In the genomic region with DNA sequence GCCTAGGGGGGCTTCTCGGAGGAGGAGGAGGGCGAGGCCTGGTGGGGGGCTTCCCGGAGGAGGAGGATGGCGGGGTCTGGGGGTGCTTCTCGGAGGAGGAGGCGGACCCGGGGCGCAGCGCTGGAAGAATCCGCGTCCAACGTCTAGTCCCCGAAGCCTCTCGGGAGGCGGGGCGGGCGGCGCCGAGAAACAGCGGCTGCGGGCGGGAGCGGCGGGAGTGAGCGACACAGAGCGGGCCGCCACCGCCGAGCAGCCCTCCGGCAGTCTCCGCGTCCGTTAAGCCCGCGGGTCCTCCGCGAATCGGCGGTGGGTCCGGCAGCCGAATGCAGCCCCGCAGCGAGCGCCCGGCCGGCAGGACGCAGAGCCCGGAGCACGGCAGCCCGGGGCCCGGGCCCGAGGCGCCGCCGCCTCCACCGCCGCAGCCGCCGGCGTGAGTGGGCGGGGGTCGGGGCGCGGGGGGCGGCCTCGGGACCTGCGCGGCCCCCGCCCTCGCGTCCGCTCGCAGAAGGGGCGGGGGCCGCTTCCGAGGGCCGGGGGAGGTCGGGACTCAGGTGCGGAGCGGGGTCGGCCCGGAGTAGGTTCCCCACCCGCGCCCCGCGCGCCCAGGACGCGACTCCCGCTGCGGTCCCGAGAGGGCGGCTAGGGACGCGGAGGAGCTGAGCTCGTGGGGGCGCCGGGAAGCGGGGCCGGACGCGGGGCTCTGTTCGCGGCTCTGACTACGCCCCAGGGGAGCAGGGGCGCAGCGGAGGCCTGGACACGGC, we compare ENCODE assay signal across 8 cellular contexts. TPM values are rescaled to one million over a fixed set of nuclear protein-coding genes. Genes with fewer than 3 reads are reported as not detected.
DNase-seq lines count a peak whose midpoint lies in the region; ATAC-seq and TF ChIP-seq lines count a peak whose summit lies in the region.

A gene (plus strand): TSS at position 214 of the 761 bp plus-strand sequence. CDS start 110 bp downstream, at position 324.

- no peak for TF ChIP-seq EP300 in tibial nerve (IDR thresholded peaks at IDR 0.05)

- DNase-seq in NK-92 treated with Interleukin-12 subunit alpha and Interleukin-12 subunit beta, amount 100 ng/mL, for 24 hours (lab: John Stamatoyannopoulos, UW), result peak; percentile 32
- DNase-seq in NK-92 (lab: John Stamatoyannopoulos, UW; ENCODE audit: unreplicated experiment) (no peak), SW480 (ENCODE audit: low spot score) (peak; percentile 64), Right ventricle myocardium inferior (ENCODE audit: missing footprints) (peak; percentile 93), tibial nerve (ENCODE audit: low spot score in 2 of 2) (peak; percentile 62 to 65)
- DNase-seq in activated naive CD4-positive, alpha-beta T cell treated with anti-CD3 and anti-CD28 coated beads, Interleukin-2, amount 50 U/mL, for 72 hours (ENCODE audit: low spot score in 2 of 2), result peak in 1 of 2 donors; percentile 89

- H3K36me3 Mint-ChIP-seq in activated naive CD4-positive, alpha-beta T cell treated with anti-CD3 and anti-CD28 coated beads, Interleukin-2, amount 50 U/mL, for 72 hours, result peaks cover 6 to 27% of the 10 kb centered on the region in 2 donors

- H3K79me2 ChIP-seq in parathyroid adenoma, result no peaks in the 10 kb centered on the region

- H3K27ac ChIP-seq in HUES6 (ENCODE audit: low read depth, low read length) (no peak within 1 kb of the TSS), parathyroid adenoma (no peak within 1 kb of the TSS), tibial nerve (peak within 1 kb of the TSS in 1 of 4 donors; percentile 64)

- H3K4me3 ChIP-seq in HUES6 (ENCODE audit: low read depth, low read length) (peak within 1 kb of the TSS; percentile 99), parathyroid adenoma (ENCODE audit: low read depth, low read length) (peak within 1 kb of the TSS; percentile 37), tibial nerve (peak within 1 kb of the TSS; percentile 48 to 100 (median 94))

- H3K9me3 Mint-ChIP-seq in activated naive CD4-positive, alpha-beta T cell treated with anti-CD3 and anti-CD28 coated beads, Interleukin-2, amount 50 U/mL, for 72 hours, result no peaks in the 10 kb centered on the region

- peak within 1 kb of the TSS; percentile 56 for H2AFZ ChIP-seq in parathyroid adenoma

- peak within 1 kb of the TSS; percentile 99 for H3K4me2 ChIP-seq in parathyroid adenoma (ENCODE audit: low read length)

- 0 to 1% methylated on average over 20 to 47 of the region's 108 CpGs for WGBS in tibial nerve, 2 donors

- peak; percentile 45 to 74 for ATAC-seq in activated naive CD4-positive, alpha-beta T cell treated with anti-CD3 and anti-CD28 coated beads, Interleukin-2, amount 50 U/mL, for 72 hours
- peak; percentile 58 for ATAC-seq in Right ventricle myocardium inferior

- H3K27ac Mint-ChIP-seq in activated naive CD4-positive, alpha-beta T cell treated with anti-CD3 and anti-CD28 coated beads, Interleukin-2, amount 50 U/mL, for 72 hours, result peak within 1 kb of the TSS in 1 of 2 donors; percentile 53

- no peaks in the 10 kb centered on the region for H3K9me3 ChIP-seq in HUES6 (ENCODE audit: control insufficient read depth, insufficient read depth, low read depth, low read length)
- H3K9me3 ChIP-seq in parathyroid adenoma (ENCODE audit: control insufficient read depth, low read length), result no peaks in the 10 kb centered on the region
- no peaks in the 10 kb centered on the region for H3K9me3 ChIP-seq in tibial nerve

- H3K9ac ChIP-seq in HUES6 (ENCODE audit: low read length) (peak within 1 kb of the TSS; percentile 39), parathyroid adenoma (no peak within 1 kb of the TSS)

- no peak for TF ChIP-seq CTCF in parathyroid adenoma (IDR thresholded peaks at IDR 0.05)
- TF ChIP-seq CTCF in tibial nerve (IDR thresholded peaks at IDR 0.05), result no peak

- H3K27me3 ChIP-seq in HUES6 (ENCODE audit: control insufficient read depth, insufficient read depth, low read length) (peaks cover 30% of the 10 kb centered on the region), parathyroid adenoma (ENCODE audit: control insufficient read depth, insufficient read depth, low read length) (no peaks in the 10 kb centered on the region), tibial nerve (no peaks in the 10 kb centered on the region)

- H3K4me1 ChIP-seq in HUES6 (ENCODE audit: control insufficient read depth, insufficient read depth, low read length) (peaks cover 5% of the 10 kb centered on the region), parathyroid adenoma (no peaks in the 10 kb centered on the region), tibial nerve (peaks cover 8 to 48% (median 24%) of the 10 kb centered on the region in 4 donors)

- H3K36me3 ChIP-seq in HUES6 (ENCODE audit: control insufficient read depth, insufficient read depth, low read length) (peaks cover 50% of the 10 kb centered on the region), parathyroid adenoma (ENCODE audit: control insufficient read depth, insufficient read depth, low read length) (no peaks in the 10 kb centered on the region), tibial nerve (peaks cover 0 to 46% (median 0%) of the 10 kb centered on the region in 3 donors)

- TF ChIP-seq POLR2A in tibial nerve (IDR thresholded peaks at IDR 0.05), result no peak

- intact Hi-C loops in Right ventricle myocardium inferior (cut with DNase I), result no loop called here

RNA-seq across cellular contexts. Expression of the gene that starts here (rescaled TPM):
- total RNA-seq in activated naive CD4-positive, alpha-beta T cell treated with anti-CD3 and anti-CD28 coated beads, Interleukin-2, amount 50 U/mL, for 72 hours, result 10 to 100 TPM; 19.9 to 26.1 TPM
- total RNA-seq in Right ventricle myocardium inferior, result 7.0 TPM
- 10 to 100 TPM in 3 of 4 donors, 1 to 10 TPM in 1; 4.2 to 19.2 (median 11.9) TPM for total RNA-seq in tibial nerve

Comparison
In these comparisons a context has a peak if more than half of its experiments do, and no peak if none do; other contexts are left out.
1. H3K4me3 ChIP-seq: peak in every context shown above with its lines; median percentile 99 in HUES6; 94 in tibial nerve; 37 in parathyroid adenoma.